Comparison of ENCODE assay signal across 1 cellular context in the genomic region with DNA sequence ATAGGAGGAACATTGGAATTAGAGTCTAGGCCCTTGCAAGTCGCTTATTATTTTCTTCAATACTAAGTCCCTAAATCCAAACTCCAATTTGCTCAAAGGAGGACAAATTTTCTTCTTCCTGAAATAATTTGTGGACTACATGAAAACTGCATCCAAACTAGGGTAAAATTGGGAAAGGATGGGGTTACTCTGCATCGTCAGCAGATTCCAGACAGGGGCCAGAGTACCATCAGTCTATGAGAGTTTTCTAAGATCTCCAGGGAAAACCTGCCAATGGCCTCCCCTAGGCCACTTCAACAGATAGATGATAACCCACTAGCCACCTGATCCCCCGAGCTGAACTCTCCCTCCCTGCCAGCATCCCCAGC.
TF ChIP-seq lines count a peak whose summit lies in the region.

No MANE protein-coding gene starts in this region.

TF ChIP-seq in liver, 16 proteins besides CTCF, POLR2A, EP300 and RAD21:
- TF ChIP-seq GABPA (IDR thresholded peaks at IDR 0.05 in 1 of 2, conservative IDR thresholded peaks at IDR 0.05 in 1 of 2) (no peak), FOXA2 (IDR thresholded peaks at IDR 0.05) (no peak), YY1 (IDR thresholded peaks at IDR 0.05) (no peak), TAF1 (conservative IDR thresholded peaks at IDR 0.05) (no peak), HNF4A (conservative IDR thresholded peaks at IDR 0.05) (no peak)
- TF ChIP-seq, protein P1, sequence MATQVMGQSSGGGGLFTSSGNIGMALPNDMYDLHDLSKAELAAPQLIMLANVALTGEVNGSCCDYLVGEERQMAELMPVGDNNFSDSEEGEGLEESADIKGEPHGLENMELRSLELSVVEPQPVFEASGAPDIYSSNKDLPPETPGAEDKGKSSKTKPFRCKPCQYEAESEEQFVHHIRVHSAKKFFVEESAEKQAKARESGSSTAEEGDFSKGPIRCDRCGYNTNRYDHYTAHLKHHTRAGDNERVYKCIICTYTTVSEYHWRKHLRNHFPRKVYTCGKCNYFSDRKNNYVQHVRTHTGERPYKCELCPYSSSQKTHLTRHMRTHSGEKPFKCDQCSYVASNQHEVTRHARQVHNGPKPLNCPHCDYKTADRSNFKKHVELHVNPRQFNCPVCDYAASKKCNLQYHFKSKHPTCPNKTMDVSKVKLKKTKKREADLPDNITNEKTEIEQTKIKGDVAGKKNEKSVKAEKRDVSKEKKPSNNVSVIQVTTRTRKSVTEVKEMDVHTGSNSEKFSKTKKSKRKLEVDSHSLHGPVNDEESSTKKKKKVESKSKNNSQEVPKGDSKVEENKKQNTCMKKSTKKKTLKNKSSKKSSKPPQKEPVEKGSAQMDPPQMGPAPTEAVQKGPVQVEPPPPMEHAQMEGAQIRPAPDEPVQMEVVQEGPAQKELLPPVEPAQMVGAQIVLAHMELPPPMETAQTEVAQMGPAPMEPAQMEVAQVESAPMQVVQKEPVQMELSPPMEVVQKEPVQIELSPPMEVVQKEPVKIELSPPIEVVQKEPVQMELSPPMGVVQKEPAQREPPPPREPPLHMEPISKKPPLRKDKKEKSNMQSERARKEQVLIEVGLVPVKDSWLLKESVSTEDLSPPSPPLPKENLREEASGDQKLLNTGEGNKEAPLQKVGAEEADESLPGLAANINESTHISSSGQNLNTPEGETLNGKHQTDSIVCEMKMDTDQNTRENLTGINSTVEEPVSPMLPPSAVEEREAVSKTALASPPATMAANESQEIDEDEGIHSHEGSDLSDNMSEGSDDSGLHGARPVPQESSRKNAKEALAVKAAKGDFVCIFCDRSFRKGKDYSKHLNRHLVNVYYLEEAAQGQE (IDR thresholded peaks at IDR 0.05), result no peak
- TF ChIP-seq, protein P2, sequence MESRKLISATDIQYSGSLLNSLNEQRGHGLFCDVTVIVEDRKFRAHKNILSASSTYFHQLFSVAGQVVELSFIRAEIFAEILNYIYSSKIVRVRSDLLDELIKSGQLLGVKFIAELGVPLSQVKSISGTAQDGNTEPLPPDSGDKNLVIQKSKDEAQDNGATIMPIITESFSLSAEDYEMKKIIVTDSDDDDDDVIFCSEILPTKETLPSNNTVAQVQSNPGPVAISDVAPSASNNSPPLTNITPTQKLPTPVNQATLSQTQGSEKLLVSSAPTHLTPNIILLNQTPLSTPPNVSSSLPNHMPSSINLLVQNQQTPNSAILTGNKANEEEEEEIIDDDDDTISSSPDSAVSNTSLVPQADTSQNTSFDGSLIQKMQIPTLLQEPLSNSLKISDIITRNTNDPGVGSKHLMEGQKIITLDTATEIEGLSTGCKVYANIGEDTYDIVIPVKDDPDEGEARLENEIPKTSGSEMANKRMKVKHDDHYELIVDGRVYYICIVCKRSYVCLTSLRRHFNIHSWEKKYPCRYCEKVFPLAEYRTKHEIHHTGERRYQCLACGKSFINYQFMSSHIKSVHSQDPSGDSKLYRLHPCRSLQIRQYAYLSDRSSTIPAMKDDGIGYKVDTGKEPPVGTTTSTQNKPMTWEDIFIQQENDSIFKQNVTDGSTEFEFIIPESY (IDR thresholded peaks at IDR 0.05), result no peak
